1 cellular context compared by ENCODE assay signal in the genomic region with DNA sequence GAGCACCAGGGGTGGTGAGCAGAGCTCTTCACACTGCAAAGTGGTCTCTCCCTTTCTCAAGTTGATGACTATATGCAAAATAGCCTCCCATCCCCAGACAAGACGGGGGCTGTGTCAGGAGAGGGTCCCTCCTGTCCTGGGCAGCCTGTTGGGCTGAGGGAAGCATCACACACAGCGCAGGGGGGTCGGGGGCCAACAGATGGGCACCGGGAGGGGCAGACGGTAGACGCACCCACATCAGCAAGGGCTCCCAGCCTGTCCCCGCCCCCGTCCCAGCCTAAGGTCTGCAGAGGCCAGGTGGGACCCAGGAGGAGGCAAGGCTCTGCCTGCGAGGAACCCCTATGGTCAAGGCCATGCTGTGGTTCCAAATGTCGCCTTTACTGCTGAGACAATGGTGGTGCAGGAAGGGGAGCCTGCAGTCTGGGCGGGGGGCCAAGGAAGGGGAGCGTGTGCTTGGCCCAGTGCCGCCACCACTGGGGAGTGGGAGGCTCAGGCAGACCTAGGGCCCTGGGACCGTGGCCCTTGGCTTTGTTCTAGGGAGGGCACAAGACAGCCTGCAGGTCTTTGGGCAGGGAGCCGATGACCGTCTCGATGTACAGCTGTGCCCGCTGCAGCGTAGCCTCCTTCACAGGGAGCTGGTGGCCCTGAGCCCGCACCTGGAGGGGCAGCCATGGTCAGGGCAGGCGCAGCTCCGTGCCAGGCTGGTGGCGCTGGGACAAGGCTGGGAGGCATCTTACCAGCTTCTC.
A peak's percentile ranks its signal among the peaks of the same experiment; 100 is the strongest.
TF ChIP-seq lines count a peak whose summit lies in the region.

No MANE protein-coding gene starts in this region.

TF ChIP-seq in HepG2, 621 proteins besides CTCF, POLR2A, EP300 and RAD21 (continues in another document):
- TF ChIP-seq, protein P1, sequence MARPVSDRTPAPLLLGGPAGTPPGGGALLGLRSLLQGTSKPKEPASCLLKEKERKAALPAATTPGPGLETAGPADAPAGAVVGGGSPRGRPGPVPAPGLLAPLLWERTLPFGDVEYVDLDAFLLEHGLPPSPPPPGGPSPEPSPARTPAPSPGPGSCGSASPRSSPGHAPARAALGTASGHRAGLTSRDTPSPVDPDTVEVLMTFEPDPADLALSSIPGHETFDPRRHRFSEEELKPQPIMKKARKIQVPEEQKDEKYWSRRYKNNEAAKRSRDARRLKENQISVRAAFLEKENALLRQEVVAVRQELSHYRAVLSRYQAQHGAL (CRISPR knock-in tag; IDR thresholded peaks at IDR 0.05; ENCODE audit: not compliant biosample characterization) = no peak
- TF ChIP-seq THYN1 (CRISPR knock-in tag; IDR thresholded peaks at IDR 0.05; ENCODE audit: borderline replicate concordance, low read depth) (no peak), XRCC5 (optimal IDR thresholded peaks at IDR 0.05; ENCODE audit: low read length) (no peak), ZNF629 (CRISPR knock-in tag; conservative IDR thresholded peaks at IDR 0.05) (no peak), NR2F2 (IDR thresholded peaks at IDR 0.05; ENCODE audit: borderline replicate concordance, low read depth) (no peak), CBFB (CRISPR knock-in tag; IDR thresholded peaks at IDR 0.05) (no peak), ZNF263 (CRISPR knock-in tag; IDR thresholded peaks at IDR 0.05) (no peak), RELA (CRISPR knock-in tag; IDR thresholded peaks at IDR 0.05) (no peak), ZNF644 (CRISPR knock-in tag; IDR thresholded peaks at IDR 0.05; ENCODE audit: low read depth) (no peak), CREB1 (IDR thresholded peaks at IDR 0.05) (no peak), CREB1 (CRISPR knock-in tag; IDR thresholded peaks at IDR 0.05) (no peak), CENPX (CRISPR knock-in tag; IDR thresholded peaks at IDR 0.05) (no peak), MAFK (conservative IDR thresholded peaks at IDR 0.05 in 1 of 2, IDR thresholded peaks at IDR 0.05 in 1 of 2; ENCODE audit: low read length in 2 of 2) (no peak), KLF6 (CRISPR knock-in tag; IDR thresholded peaks at IDR 0.05) (no peak), KDM1A (CRISPR knock-in tag; IDR thresholded peaks at IDR 0.05) (no peak), ARNT (IDR thresholded peaks at IDR 0.05) (no peak), ZNF652 (CRISPR knock-in tag; IDR thresholded peaks at IDR 0.05; ENCODE audit: borderline replicate concordance, low read depth) (no peak), KDM4B (CRISPR knock-in tag; IDR thresholded peaks at IDR 0.05) (no peak), ZNF274 (CRISPR knock-in tag; IDR thresholded peaks at IDR 0.05) (0 out of 2 replicates have a peak, but pooled peaks have one; percentile 8), ZNF569 (CRISPR knock-in tag; IDR thresholded peaks at IDR 0.05; ENCODE audit: borderline replicate concordance) (no peak), SNAI1 (CRISPR knock-in tag; IDR thresholded peaks at IDR 0.05; ENCODE audit: borderline replicate concordance) (no peak), NAIF1 (CRISPR knock-in tag; IDR thresholded peaks at IDR 0.05; ENCODE audit: borderline replicate concordance) (no peak), HDAC6 (IDR thresholded peaks at IDR 0.05; ENCODE audit: low read depth, low read length) (no peak), ZBTB8A (CRISPR knock-in tag; IDR thresholded peaks at IDR 0.05; ENCODE audit: borderline replicate concordance, low read depth) (no peak), POGZ (CRISPR knock-in tag; IDR thresholded peaks at IDR 0.05) (no peak), ZNF331 (CRISPR knock-in tag; IDR thresholded peaks at IDR 0.05) (no peak), CHCHD3 (CRISPR knock-in tag; IDR thresholded peaks at IDR 0.05) (no peak), HIVEP1 (CRISPR knock-in tag; IDR thresholded peaks at IDR 0.05) (no peak), ZNF24 (IDR thresholded peaks at IDR 0.05) (no peak), ZBTB20 (CRISPR knock-in tag; IDR thresholded peaks at IDR 0.05; ENCODE audit: borderline replicate concordance, low read depth) (no peak), TGIF2 (CRISPR knock-in tag; IDR thresholded peaks at IDR 0.05) (no peak), ZNF329 (CRISPR knock-in tag; IDR thresholded peaks at IDR 0.05; ENCODE audit: low read depth) (no peak), ZNF30 (CRISPR knock-in tag; IDR thresholded peaks at IDR 0.05) (no peak), ZBTB38 (CRISPR knock-in tag; IDR thresholded peaks at IDR 0.05) (peak; percentile 83), ZNF121 (CRISPR knock-in tag; IDR thresholded peaks at IDR 0.05) (no peak), ZNF251 (CRISPR knock-in tag; IDR thresholded peaks at IDR 0.05) (no peak), ESRRA (CRISPR knock-in tag; IDR thresholded peaks at IDR 0.05; ENCODE audit: low read depth) (no peak)
- TF ChIP-seq, protein P2, sequence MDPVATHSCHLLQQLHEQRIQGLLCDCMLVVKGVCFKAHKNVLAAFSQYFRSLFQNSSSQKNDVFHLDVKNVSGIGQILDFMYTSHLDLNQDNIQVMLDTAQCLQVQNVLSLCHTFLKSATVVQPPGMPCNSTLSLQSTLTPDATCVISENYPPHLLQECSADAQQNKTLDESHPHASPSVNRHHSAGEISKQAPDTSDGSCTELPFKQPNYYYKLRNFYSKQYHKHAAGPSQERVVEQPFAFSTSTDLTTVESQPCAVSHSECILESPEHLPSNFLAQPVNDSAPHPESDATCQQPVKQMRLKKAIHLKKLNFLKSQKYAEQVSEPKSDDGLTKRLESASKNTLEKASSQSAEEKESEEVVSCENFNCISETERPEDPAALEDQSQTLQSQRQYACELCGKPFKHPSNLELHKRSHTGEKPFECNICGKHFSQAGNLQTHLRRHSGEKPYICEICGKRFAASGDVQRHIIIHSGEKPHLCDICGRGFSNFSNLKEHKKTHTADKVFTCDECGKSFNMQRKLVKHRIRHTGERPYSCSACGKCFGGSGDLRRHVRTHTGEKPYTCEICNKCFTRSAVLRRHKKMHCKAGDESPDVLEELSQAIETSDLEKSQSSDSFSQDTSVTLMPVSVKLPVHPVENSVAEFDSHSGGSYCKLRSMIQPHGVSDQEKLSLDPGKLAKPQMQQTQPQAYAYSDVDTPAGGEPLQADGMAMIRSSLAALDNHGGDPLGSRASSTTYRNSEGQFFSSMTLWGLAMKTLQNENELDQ (CRISPR knock-in tag; IDR thresholded peaks at IDR 0.05; ENCODE audit: borderline replicate concordance) = no peak
- TF ChIP-seq, protein P3, sequence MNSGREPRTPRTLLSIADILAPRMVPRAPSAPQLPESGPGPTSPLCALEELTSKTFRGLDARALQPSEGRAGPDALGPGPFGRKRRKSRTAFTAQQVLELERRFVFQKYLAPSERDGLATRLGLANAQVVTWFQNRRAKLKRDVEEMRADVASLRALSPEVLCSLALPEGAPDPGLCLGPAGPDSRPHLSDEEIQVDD (CRISPR knock-in tag; IDR thresholded peaks at IDR 0.05; ENCODE audit: borderline replicate concordance) = no peak
- TF ChIP-seq, protein P4, sequence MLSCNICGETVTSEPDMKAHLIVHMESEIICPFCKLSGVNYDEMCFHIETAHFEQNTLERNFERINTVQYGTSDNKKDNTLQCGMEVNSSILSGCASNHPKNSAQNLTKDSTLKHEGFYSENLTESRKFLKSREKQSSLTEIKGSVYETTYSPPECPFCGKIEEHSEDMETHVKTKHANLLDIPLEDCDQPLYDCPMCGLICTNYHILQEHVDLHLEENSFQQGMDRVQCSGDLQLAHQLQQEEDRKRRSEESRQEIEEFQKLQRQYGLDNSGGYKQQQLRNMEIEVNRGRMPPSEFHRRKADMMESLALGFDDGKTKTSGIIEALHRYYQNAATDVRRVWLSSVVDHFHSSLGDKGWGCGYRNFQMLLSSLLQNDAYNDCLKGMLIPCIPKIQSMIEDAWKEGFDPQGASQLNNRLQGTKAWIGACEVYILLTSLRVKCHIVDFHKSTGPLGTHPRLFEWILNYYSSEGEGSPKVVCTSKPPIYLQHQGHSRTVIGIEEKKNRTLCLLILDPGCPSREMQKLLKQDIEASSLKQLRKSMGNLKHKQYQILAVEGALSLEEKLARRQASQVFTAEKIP (CRISPR knock-in tag; IDR thresholded peaks at IDR 0.05; ENCODE audit: borderline replicate concordance) = no peak
- TF ChIP-seq, protein P5, sequence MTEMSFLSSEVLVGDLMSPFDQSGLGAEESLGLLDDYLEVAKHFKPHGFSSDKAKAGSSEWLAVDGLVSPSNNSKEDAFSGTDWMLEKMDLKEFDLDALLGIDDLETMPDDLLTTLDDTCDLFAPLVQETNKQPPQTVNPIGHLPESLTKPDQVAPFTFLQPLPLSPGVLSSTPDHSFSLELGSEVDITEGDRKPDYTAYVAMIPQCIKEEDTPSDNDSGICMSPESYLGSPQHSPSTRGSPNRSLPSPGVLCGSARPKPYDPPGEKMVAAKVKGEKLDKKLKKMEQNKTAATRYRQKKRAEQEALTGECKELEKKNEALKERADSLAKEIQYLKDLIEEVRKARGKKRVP (CRISPR knock-in tag; IDR thresholded peaks at IDR 0.05) = no peak
- TF ChIP-seq, protein P6, sequence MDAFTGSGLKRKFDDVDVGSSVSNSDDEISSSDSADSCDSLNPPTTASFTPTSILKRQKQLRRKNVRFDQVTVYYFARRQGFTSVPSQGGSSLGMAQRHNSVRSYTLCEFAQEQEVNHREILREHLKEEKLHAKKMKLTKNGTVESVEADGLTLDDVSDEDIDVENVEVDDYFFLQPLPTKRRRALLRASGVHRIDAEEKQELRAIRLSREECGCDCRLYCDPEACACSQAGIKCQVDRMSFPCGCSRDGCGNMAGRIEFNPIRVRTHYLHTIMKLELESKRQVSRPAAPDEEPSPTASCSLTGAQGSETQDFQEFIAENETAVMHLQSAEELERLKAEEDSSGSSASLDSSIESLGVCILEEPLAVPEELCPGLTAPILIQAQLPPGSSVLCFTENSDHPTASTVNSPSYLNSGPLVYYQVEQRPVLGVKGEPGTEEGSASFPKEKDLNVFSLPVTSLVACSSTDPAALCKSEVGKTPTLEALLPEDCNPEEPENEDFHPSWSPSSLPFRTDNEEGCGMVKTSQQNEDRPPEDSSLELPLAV (CRISPR knock-in tag; conservative IDR thresholded peaks at IDR 0.05; ENCODE audit: low read depth) = no peak
- TF ChIP-seq, protein P7, sequence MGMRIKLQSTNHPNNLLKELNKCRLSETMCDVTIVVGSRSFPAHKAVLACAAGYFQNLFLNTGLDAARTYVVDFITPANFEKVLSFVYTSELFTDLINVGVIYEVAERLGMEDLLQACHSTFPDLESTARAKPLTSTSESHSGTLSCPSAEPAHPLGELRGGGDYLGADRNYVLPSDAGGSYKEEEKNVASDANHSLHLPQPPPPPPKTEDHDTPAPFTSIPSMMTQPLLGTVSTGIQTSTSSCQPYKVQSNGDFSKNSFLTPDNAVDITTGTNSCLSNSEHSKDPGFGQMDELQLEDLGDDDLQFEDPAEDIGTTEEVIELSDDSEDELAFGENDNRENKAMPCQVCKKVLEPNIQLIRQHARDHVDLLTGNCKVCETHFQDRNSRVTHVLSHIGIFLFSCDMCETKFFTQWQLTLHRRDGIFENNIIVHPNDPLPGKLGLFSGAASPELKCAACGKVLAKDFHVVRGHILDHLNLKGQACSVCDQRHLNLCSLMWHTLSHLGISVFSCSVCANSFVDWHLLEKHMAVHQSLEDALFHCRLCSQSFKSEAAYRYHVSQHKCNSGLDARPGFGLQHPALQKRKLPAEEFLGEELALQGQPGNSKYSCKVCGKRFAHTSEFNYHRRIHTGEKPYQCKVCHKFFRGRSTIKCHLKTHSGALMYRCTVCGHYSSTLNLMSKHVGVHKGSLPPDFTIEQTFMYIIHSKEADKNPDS (CRISPR knock-in tag; IDR thresholded peaks at IDR 0.05) = no peak
- TF ChIP-seq, protein P8, sequence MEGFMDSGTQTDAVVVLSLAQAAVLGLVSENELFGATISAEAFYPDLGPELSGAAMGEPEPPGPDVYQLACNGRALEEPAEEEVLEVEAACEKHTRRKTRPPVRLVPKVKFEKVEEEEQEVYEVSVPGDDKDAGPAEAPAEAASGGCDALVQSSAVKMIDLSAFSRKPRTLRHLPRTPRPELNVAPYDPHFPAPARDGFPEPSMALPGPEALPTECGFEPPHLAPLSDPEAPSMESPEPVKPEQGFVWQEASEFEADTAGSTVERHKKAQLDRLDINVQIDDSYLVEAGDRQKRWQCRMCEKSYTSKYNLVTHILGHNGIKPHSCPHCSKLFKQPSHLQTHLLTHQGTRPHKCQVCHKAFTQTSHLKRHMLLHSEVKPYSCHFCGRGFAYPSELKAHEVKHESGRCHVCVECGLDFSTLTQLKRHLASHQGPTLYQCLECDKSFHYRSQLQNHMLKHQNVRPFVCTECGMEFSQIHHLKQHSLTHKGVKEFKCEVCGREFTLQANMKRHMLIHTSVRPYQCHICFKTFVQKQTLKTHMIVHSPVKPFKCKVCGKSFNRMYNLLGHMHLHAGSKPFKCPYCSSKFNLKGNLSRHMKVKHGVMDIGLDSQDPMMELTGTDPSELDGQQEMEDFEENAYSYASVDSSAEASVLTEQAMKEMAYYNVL (CRISPR knock-in tag; IDR thresholded peaks at IDR 0.05; ENCODE audit: borderline replicate concordance) = no peak
- TF ChIP-seq, protein P9, sequence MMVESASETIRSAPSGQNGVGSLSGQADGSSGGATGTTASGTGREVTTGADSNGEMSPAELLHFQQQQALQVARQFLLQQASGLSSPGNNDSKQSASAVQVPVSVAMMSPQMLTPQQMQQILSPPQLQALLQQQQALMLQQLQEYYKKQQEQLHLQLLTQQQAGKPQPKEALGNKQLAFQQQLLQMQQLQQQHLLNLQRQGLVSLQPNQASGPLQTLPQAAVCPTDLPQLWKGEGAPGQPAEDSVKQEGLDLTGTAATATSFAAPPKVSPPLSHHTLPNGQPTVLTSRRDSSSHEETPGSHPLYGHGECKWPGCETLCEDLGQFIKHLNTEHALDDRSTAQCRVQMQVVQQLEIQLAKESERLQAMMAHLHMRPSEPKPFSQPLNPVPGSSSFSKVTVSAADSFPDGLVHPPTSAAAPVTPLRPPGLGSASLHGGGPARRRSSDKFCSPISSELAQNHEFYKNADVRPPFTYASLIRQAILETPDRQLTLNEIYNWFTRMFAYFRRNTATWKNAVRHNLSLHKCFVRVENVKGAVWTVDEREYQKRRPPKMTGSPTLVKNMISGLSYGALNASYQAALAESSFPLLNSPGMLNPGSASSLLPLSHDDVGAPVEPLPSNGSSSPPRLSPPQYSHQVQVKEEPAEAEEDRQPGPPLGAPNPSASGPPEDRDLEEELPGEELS (CRISPR knock-in tag; IDR thresholded peaks at IDR 0.05) = no peak
- TF ChIP-seq, protein P10, sequence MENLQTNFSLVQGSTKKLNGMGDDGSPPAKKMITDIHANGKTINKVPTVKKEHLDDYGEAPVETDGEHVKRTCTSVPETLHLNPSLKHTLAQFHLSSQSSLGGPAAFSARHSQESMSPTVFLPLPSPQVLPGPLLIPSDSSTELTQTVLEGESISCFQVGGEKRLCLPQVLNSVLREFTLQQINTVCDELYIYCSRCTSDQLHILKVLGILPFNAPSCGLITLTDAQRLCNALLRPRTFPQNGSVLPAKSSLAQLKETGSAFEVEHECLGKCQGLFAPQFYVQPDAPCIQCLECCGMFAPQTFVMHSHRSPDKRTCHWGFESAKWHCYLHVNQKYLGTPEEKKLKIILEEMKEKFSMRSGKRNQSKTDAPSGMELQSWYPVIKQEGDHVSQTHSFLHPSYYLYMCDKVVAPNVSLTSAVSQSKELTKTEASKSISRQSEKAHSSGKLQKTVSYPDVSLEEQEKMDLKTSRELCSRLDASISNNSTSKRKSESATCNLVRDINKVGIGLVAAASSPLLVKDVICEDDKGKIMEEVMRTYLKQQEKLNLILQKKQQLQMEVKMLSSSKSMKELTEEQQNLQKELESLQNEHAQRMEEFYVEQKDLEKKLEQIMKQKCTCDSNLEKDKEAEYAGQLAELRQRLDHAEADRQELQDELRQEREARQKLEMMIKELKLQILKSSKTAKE (CRISPR knock-in tag; IDR thresholded peaks at IDR 0.05; ENCODE audit: borderline replicate concordance) = no peak
- TF ChIP-seq, protein P11, sequence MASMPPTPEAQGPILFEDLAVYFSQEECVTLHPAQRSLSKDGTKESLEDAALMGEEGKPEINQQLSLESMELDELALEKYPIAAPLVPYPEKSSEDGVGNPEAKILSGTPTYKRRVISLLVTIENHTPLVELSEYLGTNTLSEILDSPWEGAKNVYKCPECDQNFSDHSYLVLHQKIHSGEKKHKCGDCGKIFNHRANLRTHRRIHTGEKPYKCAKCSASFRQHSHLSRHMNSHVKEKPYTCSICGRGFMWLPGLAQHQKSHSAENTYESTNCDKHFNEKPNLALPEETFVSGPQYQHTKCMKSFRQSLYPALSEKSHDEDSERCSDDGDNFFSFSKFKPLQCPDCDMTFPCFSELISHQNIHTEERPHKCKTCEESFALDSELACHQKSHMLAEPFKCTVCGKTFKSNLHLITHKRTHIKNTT (CRISPR knock-in tag; IDR thresholded peaks at IDR 0.05) = no peak
